In genomic region chr11:116503216-116504160, GRCh38 we compare ENCODE assay signal across 1 cellular context.
TF ChIP-seq lines count a peak whose summit lies in the region.

No MANE protein-coding gene starts in this region.

TF ChIP-seq in H1, 55 proteins besides CTCF, POLR2A, EP300 and RAD21 (continued from another document):
- no peak for TF ChIP-seq JUN (IDR thresholded peaks at IDR 0.05; ENCODE audit: low read depth, low read length)
- TF ChIP-seq MAX (IDR thresholded peaks at IDR 0.05): no peak
- TF ChIP-seq TCF12 (IDR thresholded peaks at IDR 0.05; ENCODE audit: low read depth, low read length): no peak
- TF ChIP-seq RXRA (IDR thresholded peaks at IDR 0.05; ENCODE audit: insufficient read depth, low read depth, low read length): no peak
- no peak for TF ChIP-seq GABPA (IDR thresholded peaks at IDR 0.05; ENCODE audit: borderline replicate concordance, insufficient read depth, low read length)
- no peak for TF ChIP-seq BACH1 (IDR thresholded peaks at IDR 0.05; ENCODE audit: low read length)
- no peak for TF ChIP-seq EZH2 (IDR thresholded peaks at IDR 0.05; ENCODE audit: low read depth, low read length, severe bottlenecking)
- TF ChIP-seq CHD2 (IDR thresholded peaks at IDR 0.05; ENCODE audit: low read length): no peak
- TF ChIP-seq TAF7 (optimal IDR thresholded peaks at IDR 0.05; ENCODE audit: borderline replicate concordance, low read depth, low read length): no peak
- no peak for TF ChIP-seq SUZ12 (IDR thresholded peaks at IDR 0.05; ENCODE audit: low read length)
- TF ChIP-seq CBX8 (IDR thresholded peaks at IDR 0.05; ENCODE audit: borderline replicate concordance, low read depth, low read length): no peak
- no peak for TF ChIP-seq CTBP2 (IDR thresholded peaks at IDR 0.05; ENCODE audit: borderline replicate concordance, insufficient read depth, insufficient read length, low read length)
- no peak for TF ChIP-seq SIN3A (conservative IDR thresholded peaks at IDR 0.05 in 1 of 2, IDR thresholded peaks at IDR 0.05 in 1 of 2; ENCODE audit: low read depth in 1 of 2, low read length in 2 of 2)
- TF ChIP-seq SIX5 (IDR thresholded peaks at IDR 0.05; ENCODE audit: low read depth, low read length): no peak
- no peak for TF ChIP-seq TEAD4 (IDR thresholded peaks at IDR 0.05; ENCODE audit: low read depth, low read length)
- no peak for TF ChIP-seq BRCA1 (IDR thresholded peaks at IDR 0.05; ENCODE audit: low read depth, low read length)
- no peak for TF ChIP-seq CBX5 (IDR thresholded peaks at IDR 0.05; ENCODE audit: low read depth, low read length)
- TF ChIP-seq CREB1 (IDR thresholded peaks at IDR 0.05): no peak
